In the genomic region with DNA sequence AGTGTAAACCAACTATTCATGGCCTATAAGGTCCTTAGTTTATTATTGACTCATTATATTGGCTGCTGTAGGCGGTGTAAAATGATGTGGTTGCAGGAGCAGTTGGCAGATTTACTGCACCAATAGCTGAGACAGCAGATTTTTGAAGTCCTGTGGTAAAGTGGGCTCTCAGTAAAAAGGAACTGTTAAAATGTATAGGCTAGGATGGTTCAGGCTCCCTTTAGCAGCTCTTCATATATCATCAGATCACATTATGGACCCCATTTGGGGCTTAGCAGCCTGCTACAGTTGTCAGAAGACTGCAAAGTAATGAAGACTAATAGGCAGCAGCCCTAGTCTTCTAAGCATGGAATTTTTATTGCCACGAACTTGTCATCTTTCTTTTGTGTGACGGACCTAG, we compare ENCODE assay signal across 24 cellular contexts. TPM values are rescaled to one million over a fixed set of nuclear protein-coding genes. Genes with fewer than 3 reads are reported as not detected.
DNase-seq lines count a peak whose midpoint lies in the region; ATAC-seq and TF ChIP-seq lines count a peak whose summit lies in the region.
"Had no signal": no experiment of that assay in that cellular context is flagged by ENCODE, and none has a peak within 500 bp of the region (broad histone marks: within the 10 kb centered on the region; RNA-seq: fewer than 3 reads in every experiment).

No MANE protein-coding gene starts in this region.

- ATAC-seq in DND-41 (ENCODE audit: insufficient read depth, low read depth) (peak; percentile 33; the same call in 1 of the 3 replicates), psoas muscle (no peak), HG03571 (IDR thresholded peaks at IDR 0.05; ENCODE audit: unreplicated experiment) (no peak)
- ATAC-seq: activated CD8-positive, alpha-beta memory T cell treated with anti-CD3 and anti-CD28 coated beads, Interleukin-2, amount 10 ng/mL, durations not matched to agents 7 days and 5 days; activated T-helper 17 cell treated with anti-CD3 and anti-CD28 coated beads, Interleukin-2, amount 50 U/mL, for 72 hours; heart left ventricle; lower lobe of right lung; sciatic nerve; stimulated activated naive B cell treated with anti-CD40 and anti-IgM and Interleukin-4, amounts not matched to agents 10 μg/mL and 1 μg/mL and 100 μg/mL, for 72 hours had no signal

- H3K36me3 ChIP-seq in DND-41 (ENCODE audit: insufficient read depth, low read length) (peaks cover 4% of the 10 kb centered on the region; the same call in 1 of the 2 replicates), Loucy (ENCODE audit: insufficient read depth, low read length) (peaks cover 8% of the 10 kb centered on the region; the same call in 1 of the 2 replicates), psoas muscle (ENCODE audit: insufficient read depth in 1 of 2, low read depth in 1 of 2) (peaks cover 0 to 8% of the 10 kb centered on the region in 2 donors)
- H3K36me3 ChIP-seq: brain microvascular endothelial cell, colonic mucosa, thoracic aorta had no signal

- no peak overlapping the region for H2AFZ ChIP-seq in DND-41 (ENCODE audit: low read depth, low read length)
- no peak overlapping the region for H2AFZ ChIP-seq in Loucy (ENCODE audit: low read length)

- H3K27ac ChIP-seq in DND-41 (ENCODE audit: low read length) = no peak overlapping the region
- no peak overlapping the region for H3K27ac ChIP-seq in psoas muscle
- H3K27ac ChIP-seq: brain microvascular endothelial cell, colonic mucosa, heart left ventricle, lower lobe of right lung, thoracic aorta had no signal

- H3K9me3 ChIP-seq in DND-41 (ENCODE audit: insufficient read depth, low read length, severe bottlenecking) (no peaks in the 10 kb centered on the region), Loucy (ENCODE audit: insufficient read depth, low read depth, low read length) (no peaks in the 10 kb centered on the region), psoas muscle (no peaks in the 10 kb centered on the region)
- H3K9me3 ChIP-seq: colonic mucosa, heart left ventricle, lower lobe of right lung, thoracic aorta had no signal

- WGBS in psoas muscle, 3 donors = 72 to 81% (median 73%) methylated on average over 3 of the region's 3 CpGs

- no peaks in the 10 kb centered on the region for H3K27me3 ChIP-seq in DND-41 (ENCODE audit: insufficient read depth, low read length, poor library complexity)
- H3K27me3 ChIP-seq in Loucy (ENCODE audit: insufficient read depth, low read length, poor library complexity, severe bottlenecking) = no peaks in the 10 kb centered on the region
- no peaks in the 10 kb centered on the region for H3K27me3 ChIP-seq in psoas muscle (ENCODE audit: insufficient read depth in 3 of 3, low read length in 2 of 3)
- H3K27me3 ChIP-seq: brain microvascular endothelial cell, colonic mucosa, heart left ventricle had no signal

- H3K4me2 ChIP-seq in DND-41 (ENCODE audit: insufficient read depth, low read length) (no peak overlapping the region), Loucy (ENCODE audit: low read depth, low read length, poor library complexity, severe bottlenecking) (peak overlapping the region; percentile 21)

- no peak for DNase-seq in DND-41
- DNase-seq in NOMO-1 treated with dmso at 0.1 percent for 144 hours (lab: John Stamatoyannopoulos, UW; ENCODE audit: unreplicated experiment) = peak; percentile 7
- peak; percentile 52 for DNase-seq in islet precursor cell
- no peak for DNase-seq in activated CD4-positive, alpha-beta T cell treated with anti-CD3 and anti-CD28 coated beads, Interleukin-2, amount 50 U/mL, for 4 hours
- no peak for DNase-seq in psoas muscle
- DNase-seq in HPDE6-E6E7 (ENCODE audit: extremely low spot score) = no peak
- DNase-seq: activated CD4-positive, CD25-positive, alpha-beta regulatory T cell; activated CD8-positive, alpha-beta memory T cell treated with anti-CD3 and anti-CD28 coated beads, Interleukin-2, amount 10 ng/mL, durations not matched to agents 7 days and 5 days; brain microvascular endothelial cell; CD4-positive, alpha-beta T cell; colonic mucosa; DMS79; heart left ventricle; immature natural killer cell; Kasumi-1; lower lobe of right lung; NCI-H446; SIG-M5; stimulated activated naive B cell treated with anti-CD40 and anti-IgM and Interleukin-4, amounts not matched to agents 10 μg/mL and 1 μg/mL and 100 μg/mL, for 72 hours had no signal

- H3K79me2 ChIP-seq in DND-41 (ENCODE audit: insufficient read depth, low read length) (peaks cover 9% of the 10 kb centered on the region; the same call in 1 of the 2 replicates), Loucy (ENCODE audit: insufficient read depth, low read length) (peaks cover 12% of the 10 kb centered on the region; the same call in 1 of the 2 replicates)

- H4K20me1 ChIP-seq in DND-41 (ENCODE audit: insufficient read depth, low read length) = peaks cover 3% of the 10 kb centered on the region; the same call in 1 of the 2 replicates
- H4K20me1 ChIP-seq in Loucy (ENCODE audit: insufficient read depth, low read length, poor library complexity, severe bottlenecking) = no peaks in the 10 kb centered on the region

- H3K4me3 ChIP-seq in DND-41 (ENCODE audit: low read depth in 1 of 2, low read length in 2 of 2) (no peak overlapping the region), Loucy (ENCODE audit: low read length, poor library complexity, severe bottlenecking) (no peak overlapping the region), psoas muscle (no peak overlapping the region)
- H3K4me3 ChIP-seq: colonic mucosa, heart left ventricle, lower lobe of right lung, thoracic aorta had no signal

- H3K4me1 ChIP-seq in DND-41 (ENCODE audit: insufficient read depth, low read length) (peaks cover 4% of the 10 kb centered on the region), Loucy (ENCODE audit: insufficient read depth, low read length, poor library complexity, severe bottlenecking) (peaks cover 23% of the 10 kb centered on the region), psoas muscle (peaks cover 31% of the 10 kb centered on the region)
- H3K4me1 ChIP-seq: colonic mucosa had no signal

- H3F3A ChIP-seq in Loucy (ENCODE audit: low read depth) = no peaks in the 10 kb centered on the region

- H3K9ac ChIP-seq in DND-41 (ENCODE audit: low read depth, low read length) (no peak overlapping the region), Loucy (ENCODE audit: low read depth, low read length, poor library complexity, severe bottlenecking) (no peak overlapping the region)

- no peaks in the 10 kb centered on the region for H3K9me2 ChIP-seq in Loucy (replicated peaks; ENCODE audit: low read depth, low read length)

- intact Hi-C loops in psoas muscle (cut with DNase I) = no loop called here

- no peak for TF ChIP-seq CTCF in DND-41 (IDR thresholded peaks at IDR 0.05; ENCODE audit: borderline replicate concordance, extremely low read depth, low read length, poor library complexity, severe bottlenecking)
- TF ChIP-seq CTCF in Loucy (conservative IDR thresholded peaks at IDR 0.05; ENCODE audit: low read length) = no peak
- TF ChIP-seq CTCF in psoas muscle (IDR thresholded peaks at IDR 0.05) = no peak

RNA-seq across cellular contexts. Expression of a gene that starts 27.8 kb away (rescaled TPM):
- total RNA-seq in psoas muscle = 10 to 100 TPM; 33.2 to 44.1 (median 37.4) TPM
- polyA plus RNA-seq in psoas muscle = 10 to 100 TPM; 43.6 to 91.7 (median 68.2) TPM

Comparison
In these comparisons a context has a peak if more than half of its experiments do, and no peak if none do; other contexts are left out.
1. DNase-seq: peak in NOMO-1 treated with dmso at 0.1 percent for 144 hours (single experiment) and islet precursor cell (single experiment); none in DND-41 (single experiment), activated CD4-positive, alpha-beta T cell treated with anti-CD3 and anti-CD28 coated beads, Interleukin-2, amount 50 U/mL, for 4 hours (0 of 2), psoas muscle (0 of 2) and HPDE6-E6E7 (single experiment).